ENCODE assay signal across 17 cellular contexts in the genomic region with DNA sequence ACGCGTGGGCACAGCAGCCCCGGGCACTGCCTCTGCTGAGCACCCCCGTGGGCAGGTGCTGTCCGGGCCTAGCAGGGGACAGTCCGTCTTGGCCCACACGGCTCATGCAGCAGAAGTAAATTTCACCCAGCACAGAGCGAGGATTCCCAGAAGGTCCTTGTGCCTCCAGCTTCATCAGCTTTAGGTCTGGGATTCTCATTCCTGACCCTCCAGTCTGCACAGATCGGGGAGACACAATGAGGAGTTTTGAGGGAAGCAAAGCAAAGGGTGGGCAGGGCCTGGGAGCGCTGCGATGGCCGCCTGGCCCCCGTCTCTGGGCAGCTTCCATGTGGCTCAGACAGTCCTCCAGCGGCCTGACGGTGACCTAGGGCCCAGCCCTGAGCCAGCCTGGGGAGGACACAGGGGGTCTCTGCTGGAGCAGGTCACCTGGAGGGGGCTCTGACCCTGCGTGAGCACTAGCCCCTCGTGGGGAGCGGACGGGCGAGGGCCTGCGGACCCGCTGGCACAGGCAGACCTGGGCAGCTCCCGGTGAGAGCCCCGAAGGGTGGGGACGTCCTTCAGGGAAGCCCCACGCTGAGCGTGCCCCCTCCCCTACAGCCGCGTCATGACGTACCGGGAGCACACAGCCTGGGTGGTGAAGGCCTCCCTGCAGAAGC. TPM values are rescaled to one million over a fixed set of nuclear protein-coding genes. Genes with fewer than 3 reads are reported as not detected.
DNase-seq lines count a peak whose midpoint lies in the region; ATAC-seq and TF ChIP-seq lines count a peak whose summit lies in the region.
"Had no signal": no experiment of that assay in that cellular context is flagged by ENCODE, and none has a peak within 500 bp of the region (broad histone marks: within the 10 kb centered on the region; RNA-seq: fewer than 3 reads in every experiment).

No MANE protein-coding gene starts in this region.

- no peaks in the 10 kb centered on the region for H3K79me2 ChIP-seq in MM.1S (ENCODE audit: low read length)

- H3K4me1 ChIP-seq in heart left ventricle: peaks cover 3 to 26% (median 20%) of the 10 kb centered on the region in 12 donors
- H3K4me1 ChIP-seq in stomach smooth muscle (ENCODE audit: control insufficient read depth, insufficient read depth, low read length): peaks cover 37% of the 10 kb centered on the region
- no peaks in the 10 kb centered on the region for H3K4me1 ChIP-seq in MM.1S (ENCODE audit: low read length)
- peaks cover 0 to 19% (median 0%) of the 10 kb centered on the region in 4 donors for H3K4me1 ChIP-seq in Peyer's patch
- H3K4me1 ChIP-seq: pancreas had no signal

- H3F3A ChIP-seq in MM.1S (ENCODE audit: insufficient read depth, low read length): no peaks in the 10 kb centered on the region

- no peaks in the 10 kb centered on the region for H3K9me3 Mint-ChIP-seq in nephron
- H3K9me3 Mint-ChIP-seq: activated naive CD8-positive, alpha-beta T cell treated with anti-CD3 and anti-CD28 coated beads for 36 hours; activated T-helper 1 cell treated with anti-CD3 and anti-CD28 coated beads, Interleukin-12 subunit alpha, Interleukin-12 subunit beta, Interleukin-2, Interleukin-4 antibody, amounts not matched to agents 30 ng/mL and 10 ng/mL and 1 ng/mL, durations not matched to agents 14 hours and 24 hours and 36 hours; CD8-positive, alpha-beta memory T cell had no signal

- no peaks in the 10 kb centered on the region for H3K27me3 Mint-ChIP-seq in nephron (ENCODE audit: low read depth)
- H3K27me3 Mint-ChIP-seq: activated naive CD8-positive, alpha-beta T cell treated with anti-CD3 and anti-CD28 coated beads for 36 hours; CD8-positive, alpha-beta memory T cell had no signal

- 92 to 96% (median 94%) methylated on average over 19 to 31 of the region's 31 CpGs for WGBS in heart left ventricle, 4 donors

- H3K36me3 Mint-ChIP-seq in nephron (ENCODE audit: low read depth): peaks cover 6% of the 10 kb centered on the region

- CTCF ChIA-PET in RWPE1 (lab: Yijun Ruan, JAX): no interaction called here

- peaks cover 41% of the 10 kb centered on the region for H3K4me1 Mint-ChIP-seq in nephron
- H3K4me1 Mint-ChIP-seq: activated naive CD8-positive, alpha-beta T cell treated with anti-CD3 and anti-CD28 coated beads for 36 hours; CD8-positive, alpha-beta memory T cell had no signal

- H3K4me2 ChIP-seq in MM.1S (ENCODE audit: low read depth, low read length): no peak overlapping the region

- H3K9ac ChIP-seq in stomach smooth muscle (ENCODE audit: low read length in 2 of 2) (peak overlapping the region; percentile 36 to 70), MM.1S (ENCODE audit: low read length) (no peak overlapping the region)

- intact Hi-C loops in heart left ventricle (cut with DNase I): loop anchor here in 1 of 10 donors (10.0 kb wide), 1 partner anchor 96 kb away; no protein-coding TSS in a partner anchor

- no peak for ATAC-seq in heart left ventricle
- no peak for ATAC-seq in GM19467 (IDR thresholded peaks at IDR 0.05; ENCODE audit: unreplicated experiment)
- ATAC-seq in HG03159 (IDR thresholded peaks at IDR 0.05; ENCODE audit: unreplicated experiment): no peak

- no peaks in the 10 kb centered on the region for H3K9me2 ChIP-seq in MM.1S (replicated peaks; ENCODE audit: insufficient read depth, low read length)

- H2AFZ ChIP-seq in MM.1S (ENCODE audit: low read length): no peak overlapping the region

- H4K20me1 ChIP-seq in MM.1S (ENCODE audit: insufficient read depth, low read length): no peaks in the 10 kb centered on the region

- peak overlapping the region; percentile 51 to 98 (median 81) for H3K27ac Mint-ChIP-seq in nephron
- H3K27ac Mint-ChIP-seq: activated naive CD8-positive, alpha-beta T cell treated with anti-CD3 and anti-CD28 coated beads for 36 hours; activated T-helper 1 cell treated with anti-CD3 and anti-CD28 coated beads, Interleukin-12 subunit alpha, Interleukin-12 subunit beta, Interleukin-2, Interleukin-4 antibody, amounts not matched to agents 30 ng/mL and 10 ng/mL and 1 ng/mL, durations not matched to agents 14 hours and 24 hours and 36 hours had no signal

- no peak for DNase-seq in RWPE1 (ENCODE audit: low spot score)
- DNase-seq in heart left ventricle: peak in 1 of 5 donors; percentile 51
- DNase-seq in MM.1S: no peak
- no peak for DNase-seq in Peyer's patch
- DNase-seq: activated naive CD8-positive, alpha-beta T cell treated with anti-CD3 and anti-CD28 coated beads for 36 hours; CD8-positive, alpha-beta memory T cell; DMS79; NCI-H510A treated with DMSO at 0.1 percent for 48 hours; stimulated activated CD4-positive, alpha-beta T cell treated with anti-CD3 and anti-CD28 coated beads, Interleukin-2, amount 100 ng/mL, for 24 hours; stimulated activated naive CD4-positive, alpha-beta T cell treated with Interleukin-2 at 50 U/mL for 16 hours had no signal

- H3K27ac ChIP-seq in RWPE1: peak overlapping the region; percentile 65
- peak overlapping the region in 8 of 12 donors; percentile 86 to 98 (median 92) for H3K27ac ChIP-seq in heart left ventricle
- peak overlapping the region; percentile 99 for H3K27ac ChIP-seq in stomach smooth muscle (ENCODE audit: low read length)
- no peak overlapping the region for H3K27ac ChIP-seq in MM.1S (ENCODE audit: low read length)
- H3K27ac ChIP-seq in Peyer's patch: peak overlapping the region in 2 of 4 donors; percentile 40 to 82
- H3K27ac ChIP-seq: pancreas had no signal

- TF ChIP-seq CTCF in RWPE1 (conservative IDR thresholded peaks at IDR 0.05; ENCODE audit: low read depth) (no peak), heart left ventricle (IDR thresholded peaks at IDR 0.05) (no peak), nephron (IDR thresholded peaks at IDR 0.05; ENCODE audit: unreplicated experiment in 3 of 3) (no peak), MM.1S (IDR thresholded peaks at IDR 0.05; ENCODE audit: low read length) (no peak), Peyer's patch (IDR thresholded peaks at IDR 0.05) (no peak)

- no peaks in the 10 kb centered on the region for H3K9me3 ChIP-seq in heart left ventricle
- H3K9me3 ChIP-seq in stomach smooth muscle (ENCODE audit: control insufficient read depth in 2 of 2, low read length in 2 of 2): no peaks in the 10 kb centered on the region
- H3K9me3 ChIP-seq in MM.1S (replicated peaks; ENCODE audit: insufficient read depth, low read length): no peaks in the 10 kb centered on the region
- H3K9me3 ChIP-seq in Peyer's patch: no peaks in the 10 kb centered on the region
- H3K9me3 ChIP-seq: pancreas, upper lobe of left lung had no signal

- no peak for TF ChIP-seq POLR2A in heart left ventricle (IDR thresholded peaks at IDR 0.05)
- no peak for TF ChIP-seq POLR2A in Peyer's patch (IDR thresholded peaks at IDR 0.05)

- H3K27me3 ChIP-seq in heart left ventricle (no peaks in the 10 kb centered on the region), stomach smooth muscle (ENCODE audit: control insufficient read depth in 1 of 2, insufficient read depth in 2 of 2, low read length in 2 of 2) (no peaks in the 10 kb centered on the region), MM.1S (replicated peaks; ENCODE audit: insufficient read depth, low read length) (no peaks in the 10 kb centered on the region), Peyer's patch (no peaks in the 10 kb centered on the region)
- H3K27me3 ChIP-seq: pancreas, upper lobe of left lung had no signal

- H3K4me3 Mint-ChIP-seq in nephron: no peak overlapping the region
- H3K4me3 Mint-ChIP-seq: activated naive CD8-positive, alpha-beta T cell treated with anti-CD3 and anti-CD28 coated beads for 36 hours; activated T-helper 1 cell treated with anti-CD3 and anti-CD28 coated beads, Interleukin-12 subunit alpha, Interleukin-12 subunit beta, Interleukin-2, Interleukin-4 antibody, amounts not matched to agents 30 ng/mL and 10 ng/mL and 1 ng/mL, durations not matched to agents 14 hours and 24 hours and 36 hours; CD8-positive, alpha-beta memory T cell had no signal

- no peak overlapping the region for H3K4me3 ChIP-seq in heart left ventricle
- peak overlapping the region in 1 of 2 donors; percentile 55 for H3K4me3 ChIP-seq in stomach smooth muscle (ENCODE audit: low read length in 2 of 2)
- H3K4me3 ChIP-seq in MM.1S (ENCODE audit: low read length): no peak overlapping the region
- H3K4me3 ChIP-seq in Peyer's patch: no peak overlapping the region
- H3K4me3 ChIP-seq: pancreas, upper lobe of left lung had no signal

- POLR2A ChIA-PET in RWPE1 (lab: Yijun Ruan, JAX; ENCODE audit: low non-redundant PET): no interaction called here

- H3K36me3 ChIP-seq in heart left ventricle (peaks cover 0 to 26% (median 16%) of the 10 kb centered on the region in 9 donors), stomach smooth muscle (ENCODE audit: control insufficient read depth in 2 of 2, insufficient read depth in 2 of 2, low read length in 2 of 2) (peaks cover 2 to 3% of the 10 kb centered on the region in 2 donors), MM.1S (replicated peaks; ENCODE audit: insufficient read depth, low read length) (no peaks in the 10 kb centered on the region), Peyer's patch (peaks cover 0 to 18% (median 0%) of the 10 kb centered on the region in 3 donors)
- H3K36me3 ChIP-seq: pancreas had no signal

RNA-seq across cellular contexts. Expression of a gene that starts 30.7 kb away (rescaled TPM):
- total RNA-seq in heart left ventricle (10 to 100 TPM; 17.9 to 25.9 (median 19.4) TPM), Peyer's patch (10 to 100 TPM; 29.9 to 57.8 (median 37.1) TPM)
- 10 to 100 TPM; 24.4 to 35.5 TPM for polyA plus RNA-seq in heart left ventricle
